In genomic region chr17:77382966-77383612, GRCh38 we compare ENCODE assay signal across 9 cellular contexts.
DNase-seq lines count a peak whose midpoint lies in the region; ATAC-seq and TF ChIP-seq lines count a peak whose summit lies in the region.
"Had no signal": no experiment of that assay in that cellular context is flagged by ENCODE, and none has a peak within 500 bp of the region (broad histone marks: within the 10 kb centered on the region; RNA-seq: fewer than 3 reads in every experiment).

No MANE protein-coding gene starts in this region.

- H3K36me3 ChIP-seq in PC-3 (ENCODE audit: low read depth, low read length), result no peaks in the 10 kb centered on the region; the same call in 1 of the 2 replicates
- no peaks in the 10 kb centered on the region for H3K36me3 ChIP-seq in gastroesophageal sphincter

- TF ChIP-seq CTCF in PC-3 (conservative IDR thresholded peaks at IDR 0.05; ENCODE audit: low read depth, low read length), result no peak
- TF ChIP-seq CTCF in gastroesophageal sphincter (IDR thresholded peaks at IDR 0.05), result no peak

- H3K4me3 ChIP-seq in PC-3 (ENCODE audit: low read length) (no peak overlapping the region), gastroesophageal sphincter (no peak overlapping the region), skin epidermis (no peak overlapping the region)

- H3K27ac ChIP-seq in PC-3 (ENCODE audit: low read length) (no peak overlapping the region), gastroesophageal sphincter (peak overlapping the region; percentile 58 to 99 (median 94)), skin epidermis (peak overlapping the region in 19 of 21 experiments; percentile 4 to 82 (median 51))

- no peak overlapping the region for H2AFZ ChIP-seq in PC-3 (ENCODE audit: low read length)

- no peaks in the 10 kb centered on the region for H3K27me3 ChIP-seq in PC-3 (ENCODE audit: low read length)
- H3K27me3 ChIP-seq in gastroesophageal sphincter, result no peaks in the 10 kb centered on the region

- H3K9me2 ChIP-seq in PC-3 (replicated peaks; ENCODE audit: low read length), result no peaks in the 10 kb centered on the region

- DNase-seq in EL, result peak; percentile 57
- no peak for DNase-seq in PC-3
- DNase-seq in NCI-H146 treated with DMSO at 0.1 percent for 48 hours (lab: John Stamatoyannopoulos, UW; ENCODE audit: unreplicated experiment), result no peak
- no peak for DNase-seq in DMS79 treated with DMSO at 0.1 percent for 48 hours (lab: John Stamatoyannopoulos, UW)
- DNase-seq: activated CD4-positive, CD25-positive, alpha-beta regulatory T cell treated with anti-CD3 and anti-CD28 coated beads, Interleukin-2, amount 50 U/mL, for 72 hours had no signal

- H3K4me2 ChIP-seq in PC-3 (ENCODE audit: low read length), result no peak overlapping the region

- POLR2A ChIA-PET in PC-3 (lab: Charles Lee; ENCODE audit: unreplicated experiment), result interaction anchor here (0.7 kb wide), 1 partner anchor 39 kb away, joined by 6 read pairs; no protein-coding TSS in a partner anchor

- TF ChIP-seq POLR2A in gastroesophageal sphincter (IDR thresholded peaks at IDR 0.05), result no peak

- BruUV-seq in PC-3 (replicated peaks; lab: Mats Ljungman, UMichigan), result no TSS peak

- H4K20me1 ChIP-seq in PC-3 (ENCODE audit: low read length), result peaks cover 31% of the 10 kb centered on the region

- intact Hi-C loops in PC-3 (cut with micrococcal nuclease), result no loop called here

- H3K9me3 ChIP-seq in PC-3 (ENCODE audit: low read length), result no peaks in the 10 kb centered on the region
- no peaks in the 10 kb centered on the region for H3K9me3 ChIP-seq in gastroesophageal sphincter

- H3F3A ChIP-seq in PC-3 (ENCODE audit: low read length, unreplicated experiment), result no peaks in the 10 kb centered on the region

- CTCF ChIA-PET in PC-3 (lab: Charles Lee), result no interaction called here

- ATAC-seq in PC-3, result peak; percentile 17
- ATAC-seq in gastroesophageal sphincter, result peak; percentile 50
- no peak for ATAC-seq in GM21423 (IDR thresholded peaks at IDR 0.05; ENCODE audit: unreplicated experiment)
- ATAC-seq in GM21723 (IDR thresholded peaks at IDR 0.05; ENCODE audit: unreplicated experiment), result no peak

- WGBS in gastroesophageal sphincter (ENCODE audit: low coverage in 1 of 2), 2 donors, result 61% methylated on average over 5 of the region's 8 CpGs; no CpG with 5 or more reads in 1 of the 2 donors

- peaks cover 91% of the 10 kb centered on the region for H3K79me2 ChIP-seq in PC-3 (ENCODE audit: low read length)

- no peak overlapping the region for H3K9ac ChIP-seq in PC-3 (ENCODE audit: low read length)

- TF ChIP-seq EP300 in gastroesophageal sphincter (IDR thresholded peaks at IDR 0.05), result no peak

- H3K4me1 ChIP-seq in PC-3 (ENCODE audit: insufficient read depth, low read length) (no peaks in the 10 kb centered on the region), gastroesophageal sphincter (peaks cover 22 to 100% (median 98%) of the 10 kb centered on the region in 3 donors)

Comparison
In these comparisons a context has a peak if more than half of its experiments do, and no peak if none do; other contexts are left out.
1. ATAC-seq: peak in PC-3 (single experiment) and gastroesophageal sphincter (single experiment); none in GM21423 (single experiment) and GM21723 (single experiment).